ENCODE assay signal across 6 cellular contexts in the genomic region with DNA sequence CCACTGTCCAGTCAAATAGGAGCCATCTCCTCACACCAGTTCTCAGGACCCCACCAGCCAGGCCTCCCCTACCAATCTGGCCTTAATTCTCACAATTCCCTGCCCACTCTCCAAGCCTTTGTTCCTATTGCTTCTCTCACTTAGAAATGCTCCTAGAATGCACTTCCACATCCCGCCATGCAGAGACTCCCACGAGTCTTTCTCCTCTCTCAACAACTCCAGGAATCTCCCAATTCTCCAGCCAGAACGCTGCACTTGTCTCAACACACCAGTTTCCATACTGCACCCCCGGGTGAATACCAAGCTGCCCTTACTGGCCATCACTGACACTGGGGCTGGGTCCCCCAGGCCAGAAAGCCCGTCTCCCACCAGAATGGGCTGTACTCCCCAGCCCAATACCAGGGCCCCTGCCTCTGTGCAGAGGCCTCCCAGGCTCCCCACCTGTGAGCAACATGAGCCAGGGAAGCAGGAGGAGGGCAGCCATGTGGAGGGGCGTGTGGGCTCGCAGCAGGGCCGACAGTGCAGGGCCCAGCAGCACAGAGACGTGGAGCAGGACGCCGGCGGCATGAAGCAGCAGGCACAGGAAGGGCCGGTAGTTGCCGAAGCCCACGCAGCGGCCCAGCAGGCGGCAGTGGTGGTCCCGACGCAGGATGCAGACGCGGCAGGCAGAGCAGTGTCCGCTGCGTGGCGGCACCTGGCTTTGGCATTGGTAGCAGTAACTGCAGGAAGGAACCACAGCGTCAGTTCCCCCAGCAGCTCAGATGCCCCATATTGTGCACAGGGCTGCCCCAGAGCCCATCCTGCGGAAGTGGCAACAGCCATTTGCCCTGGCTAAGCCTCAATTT. TPM values are rescaled to one million over a fixed set of nuclear protein-coding genes. Genes with fewer than 3 reads are reported as not detected.
DNase-seq lines count a peak whose midpoint lies in the region; ATAC-seq and TF ChIP-seq lines count a peak whose summit lies in the region.

No MANE protein-coding gene starts in this region.

- H3K4me3 ChIP-seq in Peyer's patch (peak overlapping the region in 1 of 4 donors; percentile 22), prostate gland (no peak overlapping the region)

- TF ChIP-seq CTCF in CD14-positive monocyte (IDR thresholded peaks at IDR 0.05) (peak; percentile 45), Peyer's patch (IDR thresholded peaks at IDR 0.05) (peak in 5 of 6 experiments; percentile 7 to 53 (median 27)), prostate gland (IDR thresholded peaks at IDR 0.05) (peak in 2 of 4 experiments; percentile 29 to 33)

- H3K9me3 Mint-ChIP-seq in CD14-positive monocyte = peaks cover 0 to 2% (median 0%) of the 10 kb centered on the region in 7 donors

- H3K36me3 ChIP-seq in Peyer's patch (peaks cover 0 to 27% (median 0%) of the 10 kb centered on the region in 3 donors), prostate gland (no peaks in the 10 kb centered on the region)

- ATAC-seq in HG02571 (IDR thresholded peaks at IDR 0.05; ENCODE audit: unreplicated experiment) = no peak

- H3K27me3 ChIP-seq in Peyer's patch (no peaks in the 10 kb centered on the region), prostate gland (replicated peaks; ENCODE audit: insufficient read depth) (no peaks in the 10 kb centered on the region)

- H3K4me1 Mint-ChIP-seq in CD14-positive monocyte = peaks cover 37% of the 10 kb centered on the region

- peak overlapping the region; percentile 16 to 69 (median 29) for H3K27ac ChIP-seq in Peyer's patch
- no peak overlapping the region for H3K27ac ChIP-seq in prostate gland

- H3K9me3 ChIP-seq in Peyer's patch (no peaks in the 10 kb centered on the region), prostate gland (no peaks in the 10 kb centered on the region)

- peaks cover 40 to 49% of the 10 kb centered on the region in 2 donors for H3K36me3 Mint-ChIP-seq in CD14-positive monocyte

- intact Hi-C loops in CD14-positive monocyte (cut with micrococcal nuclease) = no loop called here
- intact Hi-C loops in prostate gland (cut with DNase I) = no loop called here

- 19% methylated on average over 26 of the region's 26 CpGs for WGBS in prostate gland

- peak overlapping the region; percentile 68 to 83 for H3K4me3 Mint-ChIP-seq in CD14-positive monocyte

- TF ChIP-seq POLR2A in Peyer's patch (IDR thresholded peaks at IDR 0.05) (no peak), prostate gland (IDR thresholded peaks at IDR 0.05) (no peak)

- peak overlapping the region in 4 of 7 donors; percentile 14 to 60 (median 43) for H3K27ac Mint-ChIP-seq in CD14-positive monocyte

- H3K4me1 ChIP-seq in Peyer's patch (peaks cover 0 to 30% (median 4%) of the 10 kb centered on the region in 4 donors), prostate gland (replicated peaks) (peaks cover 4% of the 10 kb centered on the region)

- DNase-seq in CD14-positive monocyte (ENCODE audit: low spot score) (no peak), Peyer's patch (peak in 2 of 3 donors; percentile 84 to 90), cerebellar cortex (ENCODE audit: low spot score) (peak; percentile 33), pulmonary artery endothelial cell (ENCODE audit: low read depth, low spot score) (peak; percentile 41), prostate gland (ENCODE audit: low spot score) (no peak)

- peaks cover 13 to 18% (median 17%) of the 10 kb centered on the region in 3 donors for H3K27me3 Mint-ChIP-seq in CD14-positive monocyte (ENCODE audit: low read depth in 3 of 3)

RNA-seq across cellular contexts. Expression of gene ZDHHC24, which starts 2.4 kb away (rescaled TPM):
- 10 to 100 TPM; 10.9 to 11.9 TPM for polyA plus RNA-seq in CD14-positive monocyte
- total RNA-seq in Peyer's patch (10 to 100 TPM in 3 of 4 donors, 1 to 10 TPM in 1; 9.1 to 29.3 (median 15.3) TPM), pulmonary artery endothelial cell (17.4 and 20.2 TPM in 2 replicates), prostate gland (10 to 100 TPM; 24.9 to 37.8 TPM)

RNA-seq across cellular contexts. Expression of gene ACTN3, which starts 3.2 kb away (rescaled TPM):
- polyA plus RNA-seq in CD14-positive monocyte = not detected
- not detected for total RNA-seq in Peyer's patch
- 0.07 TPM in 2 replicates for total RNA-seq in pulmonary artery endothelial cell
- not detected for total RNA-seq in prostate gland

RNA-seq across cellular contexts. Expression of gene CTSF, which starts 24.9 kb away (rescaled TPM):
- 1 to 10 TPM; 1.5 to 2.3 TPM for polyA plus RNA-seq in CD14-positive monocyte
- 10 to 100 TPM in 3 of 4 donors, 1 to 10 TPM in 1; 5.4 to 24.3 (median 21.8) TPM for total RNA-seq in Peyer's patch
- 20.4 TPM in 2 replicates for total RNA-seq in pulmonary artery endothelial cell
- total RNA-seq in prostate gland = 100 to 1,000 TPM; 119 to 130 TPM

RNA-seq across cellular contexts. Expression of gene BBS1, which starts 33.0 kb away (rescaled TPM):
- 1 to 10 TPM; 1.3 to 3.5 TPM for polyA plus RNA-seq in CD14-positive monocyte
- total RNA-seq in Peyer's patch = 100 to 1,000 TPM in 1 of 4 donors, 10 to 100 TPM in 3; 25.6 to 167 (median 73.4) TPM
- total RNA-seq in pulmonary artery endothelial cell = 17.4 and 27.7 TPM in 2 replicates
- total RNA-seq in prostate gland = 100 to 1,000 TPM; 106 to 148 TPM

RNA-seq across cellular contexts. Expression of gene CCDC87, which starts 49.4 kb away (rescaled TPM):
- not detected for polyA plus RNA-seq in CD14-positive monocyte
- total RNA-seq in Peyer's patch = under 1 TPM in 2 of 4 donors, not detected in 2; 0.35 to 0.38 TPM
- 0.20 and 0.21 TPM in 2 replicates for total RNA-seq in pulmonary artery endothelial cell
- total RNA-seq in prostate gland = 1 to 10 TPM in 1 of 2 donors, under 1 TPM in 1; 0.82 to 3.8 TPM

Comparison
In these comparisons a context has a peak if more than half of its experiments do, and no peak if none do; other contexts are left out.
1. DNase-seq: peak in Peyer's patch (2 of 3), cerebellar cortex (single experiment) and pulmonary artery endothelial cell (single experiment); none in CD14-positive monocyte (single experiment) and prostate gland (single experiment).
2. H3K27ac ChIP-seq: peak in Peyer's patch (4 of 4); none in prostate gland (0 of 2).